ENCODE assay signal across 1 cellular context in the genomic region with DNA sequence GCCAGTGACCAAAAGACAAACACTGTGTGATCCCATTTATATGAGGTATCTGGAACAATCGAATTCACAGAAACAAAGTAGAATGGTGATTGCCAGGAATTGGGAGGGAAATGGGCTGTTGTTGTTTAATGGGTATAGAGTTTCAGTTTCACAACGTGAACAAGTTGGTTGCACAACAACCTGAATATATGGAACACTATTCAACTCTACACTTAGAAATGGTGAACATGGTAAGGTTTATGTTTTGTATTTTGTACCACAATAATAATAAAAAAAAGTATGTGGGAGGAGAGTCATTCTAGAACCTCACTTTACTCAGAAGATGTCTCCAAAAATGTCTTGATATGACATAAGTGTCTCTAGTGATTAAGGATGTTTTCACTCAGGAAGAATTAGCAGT.
TF ChIP-seq lines count a peak whose summit lies in the region.

No MANE protein-coding gene starts in this region.

TF ChIP-seq in IMR-90, 13 proteins besides CTCF, POLR2A, EP300 and RAD21 (continued from another document):
- TF ChIP-seq ELK1 (IDR thresholded peaks at IDR 0.05; ENCODE audit: borderline replicate concordance, low read depth, low read length) = no peak
- no peak for TF ChIP-seq MAFK (IDR thresholded peaks at IDR 0.05; ENCODE audit: low read depth, low read length)
- TF ChIP-seq CEBPB (IDR thresholded peaks at IDR 0.05; ENCODE audit: low read depth, low read length) = 0 out of 2 replicates have a peak, but pooled peaks have one; percentile 33
- TF ChIP-seq, protein P1, sequence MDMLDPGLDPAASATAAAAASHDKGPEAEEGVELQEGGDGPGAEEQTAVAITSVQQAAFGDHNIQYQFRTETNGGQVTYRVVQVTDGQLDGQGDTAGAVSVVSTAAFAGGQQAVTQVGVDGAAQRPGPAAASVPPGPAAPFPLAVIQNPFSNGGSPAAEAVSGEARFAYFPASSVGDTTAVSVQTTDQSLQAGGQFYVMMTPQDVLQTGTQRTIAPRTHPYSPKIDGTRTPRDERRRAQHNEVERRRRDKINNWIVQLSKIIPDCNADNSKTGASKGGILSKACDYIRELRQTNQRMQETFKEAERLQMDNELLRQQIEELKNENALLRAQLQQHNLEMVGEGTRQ (IDR thresholded peaks at IDR 0.05; ENCODE audit: low read depth, low read length) = no peak
- TF ChIP-seq FOS (IDR thresholded peaks at IDR 0.05; ENCODE audit: low read depth, low read length) = no peak
- no peak for TF ChIP-seq BHLHE40 (IDR thresholded peaks at IDR 0.05; ENCODE audit: low read depth, low read length)
- no peak for TF ChIP-seq RFX5 (IDR thresholded peaks at IDR 0.05; ENCODE audit: low read depth, low read length)
